Comparison of ENCODE assay signal across 20 cellular contexts in the genomic region with DNA sequence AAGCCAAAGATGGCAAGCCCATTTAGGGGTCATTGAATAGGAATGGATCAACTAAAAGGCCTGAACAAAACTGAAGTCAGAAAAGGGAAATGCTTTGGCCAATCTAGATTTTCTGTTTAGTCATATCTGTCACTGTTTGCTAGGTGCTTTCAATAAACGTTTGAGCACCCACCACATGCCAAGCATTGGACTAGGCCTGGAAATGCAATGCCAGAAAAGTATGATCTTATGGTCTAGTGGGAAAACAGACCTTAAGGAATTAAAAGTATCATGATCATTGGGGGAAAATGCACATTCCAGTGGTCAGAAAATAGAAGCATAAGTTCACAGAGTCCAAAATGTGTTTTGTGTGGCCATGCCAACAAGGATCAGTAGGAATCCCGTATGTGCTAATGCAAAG.
DNase-seq lines count a peak whose midpoint lies in the region; ATAC-seq, FAIRE-seq and TF ChIP-seq lines count a peak whose summit lies in the region.
"Had no signal": no experiment of that assay in that cellular context is flagged by ENCODE, and none has a peak within 500 bp of the region (broad histone marks: within the 10 kb centered on the region; RNA-seq: fewer than 3 reads in every experiment).

No MANE protein-coding gene starts in this region.

- H3K27ac ChIP-seq in WERI-Rb-1, result no peak overlapping the region
- H3K27ac ChIP-seq: 22Rv1, tibial nerve had no signal

- peak; percentile 79 for FAIRE-seq in bronchial epithelial cell (lab: Jason Lieb, UNC)

- H3K36me3 ChIP-seq in bronchial epithelial cell (ENCODE audit: control insufficient read depth, insufficient read depth, low read length), result no peaks in the 10 kb centered on the region
- no peaks in the 10 kb centered on the region for H3K36me3 ChIP-seq in WERI-Rb-1
- H3K36me3 ChIP-seq: tibial nerve had no signal

- no peak overlapping the region for H3K4me3 ChIP-seq in bronchial epithelial cell (ENCODE audit: low read depth, low read length)
- H3K4me3 ChIP-seq in retinal pigment epithelial cell (ENCODE audit: low read length), result no peak overlapping the region
- H3K4me3 ChIP-seq in WERI-Rb-1 (ENCODE audit: low read depth, low read length), result no peak overlapping the region
- H3K4me3 ChIP-seq: tibial nerve had no signal

- TF ChIP-seq CTCF in bronchial epithelial cell (IDR thresholded peaks at IDR 0.05; ENCODE audit: insufficient read depth, low read length, severe bottlenecking), result no peak
- no peak for TF ChIP-seq CTCF in retinal pigment epithelial cell (conservative IDR thresholded peaks at IDR 0.05; ENCODE audit: low read depth, low read length)
- no peak for TF ChIP-seq CTCF in WERI-Rb-1 (IDR thresholded peaks at IDR 0.05; ENCODE audit: low read depth, low read length)

- H3K27me3 ChIP-seq in bronchial epithelial cell (ENCODE audit: control insufficient read depth, insufficient read depth, low read length) (no peaks in the 10 kb centered on the region), WERI-Rb-1 (ENCODE audit: insufficient read depth, low read depth, severe bottlenecking) (no peaks in the 10 kb centered on the region)
- H3K27me3 ChIP-seq: tibial nerve had no signal

- peak; percentile 35 for DNase-seq in DMS53 (lab: John Stamatoyannopoulos, UW)
- DNase-seq in DMS53 treated with DMSO at 0.1 percent for 48 hours (lab: John Stamatoyannopoulos, UW; ENCODE audit: unreplicated experiment), result no peak
- no peak for DNase-seq in bronchial epithelial cell (ENCODE audit: low read depth)
- DNase-seq in retinal pigment epithelial cell (ENCODE audit: low read depth), result peak; percentile 77
- no peak for DNase-seq in WERI-Rb-1
- no peak for DNase-seq in NCI-H748 (lab: John Stamatoyannopoulos, UW; ENCODE audit: unreplicated experiment)
- DNase-seq: activated CD4-positive, alpha-beta memory T cell treated with anti-CD3 and anti-CD28 coated beads for 36 hours; activated gamma-delta T cell; cerebellar nuclear complex; mammary epithelial cell; NCI-H1694; NCI-H526 treated with DMSO at 0.1 percent for 48 hours; nucleus accumbens had no signal

- peak; percentile 49 for ATAC-seq in HG03378 (IDR thresholded peaks at IDR 0.05; ENCODE audit: unreplicated experiment)
- no peak for ATAC-seq in HG02759 (IDR thresholded peaks at IDR 0.05; ENCODE audit: unreplicated experiment)
- ATAC-seq: esophagus mucosa, HCT116, Right ventricle myocardium inferior had no signal

- no peaks in the 10 kb centered on the region for H3K9me3 ChIP-seq in WERI-Rb-1 (ENCODE audit: severe bottlenecking)
- H3K9me3 ChIP-seq: tibial nerve had no signal

Comparison
In these comparisons a context has a peak if more than half of its experiments do, and no peak if none do; other contexts are left out.
1. DNase-seq: peak in DMS53 (single experiment) and retinal pigment epithelial cell (single experiment); none in DMS53 treated with DMSO at 0.1 percent for 48 hours (single experiment), bronchial epithelial cell (single experiment), WERI-Rb-1 (single experiment) and NCI-H748 (single experiment).